35 cellular contexts compared by ENCODE assay signal in genomic region chr20:18981956-18982539, GRCh38.
"Had no signal": no experiment of that assay in that cellular context is flagged by ENCODE, and none has a peak within 500 bp of the region (broad histone marks: within the 10 kb centered on the region; RNA-seq: fewer than 3 reads in every experiment).

No MANE protein-coding gene starts in this region.

- H3K27ac Mint-ChIP-seq: activated CD4-positive, alpha-beta T cell treated with anti-CD3 and anti-CD28 coated beads, Interleukin-2, amount 10 ng/mL, durations not matched to agents 7 days and 5 days; activated naive CD8-positive, alpha-beta T cell treated with anti-CD3 and anti-CD28 coated beads for 36 hours; activated T-cell treated with anti-CD3 and anti-CD28 coated beads, Interleukin-2, amount 50 U/mL, for 72 hours; activated T-helper 17 cell treated with anti-CD3 and anti-CD28 coated beads, Interleukin-2, amount 50 U/mL, for 72 hours; T-helper 1 cell treated with Interleukin-12 subunit alpha and Interleukin-12 subunit beta and Interleukin-4 antibody, amounts not matched to agents 30 μg/mL and 1 μg/mL, for 36 hours; T-helper 2 cell treated with Interferon-gamma antibody and Interleukin-4, amounts not matched to agents 5 μg/mL and 100 μg/mL, for 36 hours had no signal

- H3K4me1 ChIP-seq: Peyer's patch, SJSA1 had no signal

- H3K4me3 Mint-ChIP-seq: activated CD4-positive, alpha-beta T cell treated with anti-CD3 and anti-CD28 coated beads, Interleukin-2, amount 10 ng/mL, durations not matched to agents 7 days and 5 days; activated naive CD8-positive, alpha-beta T cell treated with anti-CD3 and anti-CD28 coated beads for 36 hours; activated T-cell treated with anti-CD3 and anti-CD28 coated beads, Interleukin-2, amount 50 U/mL, for 72 hours; activated T-helper 17 cell treated with anti-CD3 and anti-CD28 coated beads, Interleukin-2, amount 50 U/mL, for 72 hours; T-helper 1 cell treated with Interleukin-12 subunit alpha and Interleukin-12 subunit beta and Interleukin-4 antibody, amounts not matched to agents 30 μg/mL and 1 μg/mL, for 36 hours; T-helper 2 cell treated with Interferon-gamma antibody and Interleukin-4, amounts not matched to agents 5 μg/mL and 100 μg/mL, for 36 hours had no signal

- H3K36me3 ChIP-seq: brain microvascular endothelial cell, Peyer's patch, SJSA1 had no signal

- H3K9ac ChIP-seq: SK-N-SH had no signal

- H3K4me2 ChIP-seq: SK-N-SH had no signal

- DNase-seq: activated CD4-positive, alpha-beta T cell treated with anti-CD3 and anti-CD28 coated beads, Interleukin-2, amount 10 ng/mL, durations not matched to agents 7 days and 5 days; activated CD4-positive, alpha-beta T cell treated with anti-CD3 and anti-CD28 coated beads, Interleukin-2, amount 50 U/mL, for 48 hours; activated CD8-positive, alpha-beta memory T cell treated with anti-CD3 and anti-CD28 coated beads, Interleukin-2, amount 50 U/mL, for 48 hours; activated effector memory CD4-positive, alpha-beta T cell treated with anti-CD3 and anti-CD28 coated beads, Interleukin-2, amount 50 U/mL, for 16 hours; activated naive CD4-positive, alpha-beta T cell; activated naive CD4-positive, alpha-beta T cell treated with anti-CD3 and anti-CD28 coated beads, Interleukin-2, amount 50 U/mL, for 16 hours; activated naive CD8-positive, alpha-beta T cell treated with anti-CD3 and anti-CD28 coated beads for 36 hours; activated T-cell treated with anti-CD3 and anti-CD28 coated beads, Interleukin-2, amount 50 U/mL, for 1 hour; activated T-cell treated with anti-CD3 and anti-CD28 coated beads, Interleukin-2, amount 50 U/mL, for 72 hours; amniotic stem cell; aorta; brain microvascular endothelial cell; central memory CD4-positive, alpha-beta T cell; KG1; MM.1S; NCI-H1092 treated with DMSO at 0.1 percent for 48 hours; NCI-H1417; NCI-H146; NCI-H187; NCI-H2029 treated with DMSO at 0.1 percent for 48 hours; NCI-H2107; NCI-H2171; NCI-H510A; NCI-H526; NCI-H748 treated with DMSO at 0.1 percent for 48 hours; NK-92 treated with Interleukin-12 subunit alpha and Interleukin-12 subunit beta, amount 100 ng/mL, for 24 hours; PC-3; Peyer's patch; RPMI8226; SHP77 treated with DMSO at 0.1 percent for 48 hours; SK-N-SH had no signal

- ATAC-seq: activated T-cell treated with anti-CD3 and anti-CD28 coated beads, Interleukin-2, amount 50 U/mL, for 72 hours; activated T-helper 17 cell treated with anti-CD3 and anti-CD28 coated beads, Interleukin-2, amount 50 U/mL, for 72 hours; PC-3 had no signal

- H3K4me3 ChIP-seq: Peyer's patch, SJSA1 had no signal

- H3K36me3 Mint-ChIP-seq: activated naive CD8-positive, alpha-beta T cell treated with anti-CD3 and anti-CD28 coated beads for 36 hours had no signal

- H3K4me1 Mint-ChIP-seq: activated CD4-positive, alpha-beta T cell treated with anti-CD3 and anti-CD28 coated beads, Interleukin-2, amount 10 ng/mL, durations not matched to agents 7 days and 5 days; activated naive CD8-positive, alpha-beta T cell treated with anti-CD3 and anti-CD28 coated beads for 36 hours; activated T-helper 17 cell treated with anti-CD3 and anti-CD28 coated beads, Interleukin-2, amount 50 U/mL, for 72 hours had no signal

- H3K9me3 ChIP-seq: Peyer's patch, SJSA1, SK-N-SH had no signal

- H3K9me3 Mint-ChIP-seq: activated CD4-positive, alpha-beta T cell treated with anti-CD3 and anti-CD28 coated beads, Interleukin-2, amount 10 ng/mL, durations not matched to agents 7 days and 5 days; activated naive CD8-positive, alpha-beta T cell treated with anti-CD3 and anti-CD28 coated beads for 36 hours; activated T-cell treated with anti-CD3 and anti-CD28 coated beads, Interleukin-2, amount 50 U/mL, for 72 hours; activated T-helper 17 cell treated with anti-CD3 and anti-CD28 coated beads, Interleukin-2, amount 50 U/mL, for 72 hours; T-helper 1 cell treated with Interleukin-12 subunit alpha and Interleukin-12 subunit beta and Interleukin-4 antibody, amounts not matched to agents 30 μg/mL and 1 μg/mL, for 36 hours; T-helper 2 cell treated with Interferon-gamma antibody and Interleukin-4, amounts not matched to agents 5 μg/mL and 100 μg/mL, for 36 hours had no signal

- H3K27ac ChIP-seq: brain microvascular endothelial cell, Peyer's patch, SJSA1 had no signal

- H3K27me3 ChIP-seq: brain microvascular endothelial cell, Peyer's patch, SJSA1 had no signal
